Comparison of ENCODE assay signal across 1 cellular context in the genomic region with DNA sequence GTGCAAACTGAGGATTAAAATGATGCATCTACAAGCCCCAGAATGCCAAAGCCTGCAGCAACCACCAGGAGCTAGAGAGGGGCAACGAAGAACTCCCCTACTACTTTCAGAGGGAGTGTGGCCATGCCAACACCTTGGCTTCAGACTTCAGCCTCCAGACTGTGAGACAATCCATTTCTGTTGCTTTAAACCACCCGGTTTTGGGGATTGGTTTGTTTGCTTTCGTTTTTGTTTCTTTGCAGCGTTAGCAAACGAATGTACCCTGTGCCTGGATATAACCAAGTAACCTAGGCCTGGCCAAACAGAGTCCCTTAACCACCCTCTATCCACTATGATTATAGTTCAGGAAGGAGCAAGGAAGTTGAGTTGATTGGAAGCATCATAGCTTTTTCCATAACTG.
TF ChIP-seq lines count a peak whose summit lies in the region.

No MANE protein-coding gene starts in this region.

TF ChIP-seq in SK-N-SH, 30 proteins besides CTCF, POLR2A, EP300 and RAD21 (continued from another document):
- TF ChIP-seq, protein P1, sequence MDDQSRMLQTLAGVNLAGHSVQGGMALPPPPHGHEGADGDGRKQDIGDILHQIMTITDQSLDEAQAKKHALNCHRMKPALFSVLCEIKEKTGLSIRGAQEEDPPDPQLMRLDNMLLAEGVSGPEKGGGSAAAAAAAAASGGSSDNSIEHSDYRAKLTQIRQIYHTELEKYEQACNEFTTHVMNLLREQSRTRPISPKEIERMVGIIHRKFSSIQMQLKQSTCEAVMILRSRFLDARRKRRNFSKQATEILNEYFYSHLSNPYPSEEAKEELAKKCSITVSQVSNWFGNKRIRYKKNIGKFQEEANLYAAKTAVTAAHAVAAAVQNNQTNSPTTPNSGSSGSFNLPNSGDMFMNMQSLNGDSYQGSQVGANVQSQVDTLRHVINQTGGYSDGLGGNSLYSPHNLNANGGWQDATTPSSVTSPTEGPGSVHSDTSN (IDR thresholded peaks at IDR 0.05): no peak
- no peak for TF ChIP-seq RCOR1 (IDR thresholded peaks at IDR 0.05; ENCODE audit: low read length)
- no peak for TF ChIP-seq GATA2 (CRISPR knock-in tag; IDR thresholded peaks at IDR 0.05)
- no peak for TF ChIP-seq FOXJ3 (CRISPR knock-in tag; IDR thresholded peaks at IDR 0.05)
- no peak for TF ChIP-seq TEAD4 (IDR thresholded peaks at IDR 0.05; ENCODE audit: borderline replicate concordance, insufficient read depth)
- TF ChIP-seq FOXM1 (IDR thresholded peaks at IDR 0.05; ENCODE audit: low read depth): no peak
- TF ChIP-seq, protein P2, sequence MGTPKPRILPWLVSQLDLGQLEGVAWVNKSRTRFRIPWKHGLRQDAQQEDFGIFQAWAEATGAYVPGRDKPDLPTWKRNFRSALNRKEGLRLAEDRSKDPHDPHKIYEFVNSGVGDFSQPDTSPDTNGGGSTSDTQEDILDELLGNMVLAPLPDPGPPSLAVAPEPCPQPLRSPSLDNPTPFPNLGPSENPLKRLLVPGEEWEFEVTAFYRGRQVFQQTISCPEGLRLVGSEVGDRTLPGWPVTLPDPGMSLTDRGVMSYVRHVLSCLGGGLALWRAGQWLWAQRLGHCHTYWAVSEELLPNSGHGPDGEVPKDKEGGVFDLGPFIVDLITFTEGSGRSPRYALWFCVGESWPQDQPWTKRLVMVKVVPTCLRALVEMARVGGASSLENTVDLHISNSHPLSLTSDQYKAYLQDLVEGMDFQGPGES (IDR thresholded peaks at IDR 0.05; ENCODE audit: low read depth, low read length): no peak
- TF ChIP-seq, protein P3, sequence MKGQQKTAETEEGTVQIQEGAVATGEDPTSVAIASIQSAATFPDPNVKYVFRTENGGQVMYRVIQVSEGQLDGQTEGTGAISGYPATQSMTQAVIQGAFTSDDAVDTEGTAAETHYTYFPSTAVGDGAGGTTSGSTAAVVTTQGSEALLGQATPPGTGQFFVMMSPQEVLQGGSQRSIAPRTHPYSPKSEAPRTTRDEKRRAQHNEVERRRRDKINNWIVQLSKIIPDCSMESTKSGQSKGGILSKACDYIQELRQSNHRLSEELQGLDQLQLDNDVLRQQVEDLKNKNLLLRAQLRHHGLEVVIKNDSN (IDR thresholded peaks at IDR 0.05; ENCODE audit: borderline replicate concordance, low read depth): no peak
